1 cellular context compared by ENCODE assay signal in the genomic region with DNA sequence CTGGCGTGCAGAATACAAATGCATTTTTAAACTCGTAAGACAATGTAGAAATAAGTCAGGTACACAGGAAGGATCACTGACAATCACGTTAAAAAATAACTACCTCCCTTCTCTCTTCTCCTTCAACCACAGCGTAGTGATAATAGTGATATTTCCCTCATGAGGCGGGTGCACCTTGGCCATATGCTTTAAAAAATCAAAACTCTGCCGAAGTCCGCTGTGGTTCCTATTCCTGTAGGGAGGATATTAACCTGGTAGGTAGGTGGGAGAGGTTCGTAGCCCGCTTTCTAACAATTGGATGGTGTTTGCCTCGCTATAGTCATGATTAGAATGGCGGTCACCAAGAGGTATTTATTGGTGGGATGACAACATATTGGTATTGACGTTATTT.
TF ChIP-seq lines count a peak whose summit lies in the region.

No MANE protein-coding gene starts in this region.

TF ChIP-seq in GM12878, 131 proteins besides CTCF, POLR2A, EP300 and RAD21:
- TF ChIP-seq ZBED1 (IDR thresholded peaks at IDR 0.05; ENCODE audit: borderline replicate concordance) (no peak), PAX8 (IDR thresholded peaks at IDR 0.05) (no peak), YBX1 (IDR thresholded peaks at IDR 0.05) (no peak), SUZ12 (IDR thresholded peaks at IDR 0.05; ENCODE audit: unreplicated experiment) (no peak)
